In genomic region chr5:55821731-55822512, GRCh38 we compare ENCODE assay signal across 9 cellular contexts. TPM values are rescaled to one million over a fixed set of nuclear protein-coding genes. Genes with fewer than 3 reads are reported as not detected.
DNase-seq lines count a peak whose midpoint lies in the region; ATAC-seq and TF ChIP-seq lines count a peak whose summit lies in the region.
"Had no signal": no experiment of that assay in that cellular context is flagged by ENCODE, and none has a peak within 500 bp of the region (broad histone marks: within the 10 kb centered on the region; RNA-seq: fewer than 3 reads in every experiment).

No MANE protein-coding gene starts in this region.

- WGBS in suprapubic skin: 34% methylated on average over 12 of the region's 45 CpGs

- DNase-seq in activated CD4-positive, alpha-beta T cell treated with anti-CD3 and anti-CD28 coated beads, Interleukin-2, amount 10 ng/mL, durations not matched to agents 24 days and 14 days: peak; percentile 70
- DNase-seq in activated CD4-positive, alpha-beta T cell treated with anti-CD3 and anti-CD28 coated beads for 4 hours: no peak
- peak; percentile 5 for DNase-seq in brain pericyte (ENCODE audit: low read depth, low spot score)
- peak; percentile 30 for DNase-seq in iris pigment epithelial cell (ENCODE audit: low read depth)
- DNase-seq in suprapubic skin (ENCODE audit: low spot score in 2 of 2): no peak
- DNase-seq in SHP77 treated with DMSO at 0.1 percent for 48 hours (lab: John Stamatoyannopoulos, UW): no peak
- DNase-seq in NCI-H187 treated with DMSO at 0.1 percent for 48 hours (lab: John Stamatoyannopoulos, UW): no peak
- DNase-seq: effector CD8-positive, alpha-beta T cell had no signal

- ATAC-seq in HG02852 (IDR thresholded peaks at IDR 0.05; ENCODE audit: unreplicated experiment): no peak

- H3K4me1 ChIP-seq in suprapubic skin: peaks cover 10% of the 10 kb centered on the region

- peaks cover 18% of the 10 kb centered on the region for H3K27me3 ChIP-seq in suprapubic skin

- peaks cover 9% of the 10 kb centered on the region for H3K4me1 Mint-ChIP-seq in activated CD4-positive, alpha-beta T cell treated with anti-CD3 and anti-CD28 coated beads, Interleukin-2, amount 10 ng/mL, durations not matched to agents 24 days and 14 days

- no peaks in the 10 kb centered on the region for H3K36me3 ChIP-seq in suprapubic skin

- peaks cover 4% of the 10 kb centered on the region for H3K9me3 Mint-ChIP-seq in activated CD4-positive, alpha-beta T cell treated with anti-CD3 and anti-CD28 coated beads, Interleukin-2, amount 10 ng/mL, durations not matched to agents 24 days and 14 days

- H3K9me3 ChIP-seq in suprapubic skin: no peaks in the 10 kb centered on the region

- no peak for TF ChIP-seq EP300 in suprapubic skin (IDR thresholded peaks at IDR 0.05)

- TF ChIP-seq POLR2A in suprapubic skin (IDR thresholded peaks at IDR 0.05): no peak

- no peak for TF ChIP-seq CTCF in suprapubic skin (IDR thresholded peaks at IDR 0.05)

- H3K27me3 Mint-ChIP-seq in activated CD4-positive, alpha-beta T cell treated with anti-CD3 and anti-CD28 coated beads, Interleukin-2, amount 10 ng/mL, durations not matched to agents 24 days and 14 days: peaks cover 54% of the 10 kb centered on the region

- peak overlapping the region; percentile 75 for H3K4me3 Mint-ChIP-seq in activated CD4-positive, alpha-beta T cell treated with anti-CD3 and anti-CD28 coated beads, Interleukin-2, amount 10 ng/mL, durations not matched to agents 24 days and 14 days

- H3K27ac ChIP-seq in suprapubic skin: no peak overlapping the region

- peak overlapping the region; percentile 45 for H3K4me3 ChIP-seq in suprapubic skin

- intact Hi-C loops in activated CD4-positive, alpha-beta T cell treated with anti-CD3 and anti-CD28 coated beads, Interleukin-2, amount 10 ng/mL, durations not matched to agents 24 days and 14 days (cut with micrococcal nuclease): loop anchor here (5.0 kb wide), 1 partner anchor 45 kb away; no protein-coding TSS in a partner anchor

- H3K36me3 Mint-ChIP-seq in activated CD4-positive, alpha-beta T cell treated with anti-CD3 and anti-CD28 coated beads, Interleukin-2, amount 10 ng/mL, durations not matched to agents 24 days and 14 days (ENCODE audit: low read depth): peaks cover 1% of the 10 kb centered on the region

- H3K27ac Mint-ChIP-seq in activated CD4-positive, alpha-beta T cell treated with anti-CD3 and anti-CD28 coated beads, Interleukin-2, amount 10 ng/mL, durations not matched to agents 24 days and 14 days: no peak overlapping the region

RNA-seq across cellular contexts. Expression of gene IL31RA, which starts 29.2 kb away (rescaled TPM):
- total RNA-seq in activated CD4-positive, alpha-beta T cell treated with anti-CD3 and anti-CD28 coated beads, Interleukin-2, amount 10 ng/mL, durations not matched to agents 24 days and 14 days: 0.63 and 0.92 TPM in 2 replicates
- 1 to 10 TPM in 2 of 4 donors, under 1 TPM in 2; 0.89 to 3.0 (median 1.0) TPM for total RNA-seq in suprapubic skin

Comparison
In these comparisons a context has a peak if more than half of its experiments do, and no peak if none do; other contexts are left out.
1. DNase-seq: peak in activated CD4-positive, alpha-beta T cell treated with anti-CD3 and anti-CD28 coated beads, Interleukin-2, amount 10 ng/mL, durations not matched to agents 24 days and 14 days (single experiment), brain pericyte (single experiment) and iris pigment epithelial cell (single experiment); none in activated CD4-positive, alpha-beta T cell treated with anti-CD3 and anti-CD28 coated beads for 4 hours (0 of 2), suprapubic skin (0 of 2), SHP77 treated with DMSO at 0.1 percent for 48 hours (single experiment) and NCI-H187 treated with DMSO at 0.1 percent for 48 hours (single experiment).